ENCODE assay signal across 19 cellular contexts in the genomic region with DNA sequence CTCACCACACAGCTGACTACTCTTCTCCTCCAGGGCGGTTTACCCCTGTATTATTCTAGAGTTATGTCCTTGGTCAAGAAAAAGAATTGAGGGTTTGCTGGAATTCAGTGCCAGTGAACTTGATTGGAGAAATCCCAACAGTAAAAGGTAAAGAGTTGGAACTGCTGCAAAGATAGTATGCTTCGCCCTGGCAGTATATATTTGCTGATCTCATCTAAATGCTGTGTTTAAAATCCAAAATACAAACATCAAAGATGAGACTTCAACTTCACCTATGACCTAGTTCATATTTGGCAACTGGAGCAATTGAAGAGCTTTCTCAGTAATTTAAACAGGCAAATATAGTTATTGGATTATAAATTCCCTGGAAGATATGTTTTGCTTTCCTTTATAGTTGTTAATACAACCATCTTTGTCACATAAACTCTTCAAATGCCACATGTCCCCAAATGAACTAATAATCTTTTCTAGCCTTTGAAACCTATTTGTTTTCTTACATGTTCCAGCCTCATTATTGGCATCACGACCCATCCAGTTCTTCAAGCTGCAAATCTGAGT. TPM values are rescaled to one million over a fixed set of nuclear protein-coding genes. Genes with fewer than 3 reads are reported as not detected.
A peak's percentile ranks its signal among the peaks of the same experiment; 100 is the strongest.
DNase-seq lines count a peak whose midpoint lies in the region; ATAC-seq and TF ChIP-seq lines count a peak whose summit lies in the region.
"Had no signal": no experiment of that assay in that cellular context is flagged by ENCODE, and none has a peak within 500 bp of the region (broad histone marks: within the 10 kb centered on the region; RNA-seq: fewer than 3 reads in every experiment).

No MANE protein-coding gene starts in this region.

- intact Hi-C loops in Caco-2 (cut with micrococcal nuclease; ENCODE audit: unreplicated experiment) = no loop called here

- CTCF ChIA-PET in Caco-2 (lab: Charles Lee) = no interaction called here

- ATAC-seq in HG03280 (IDR thresholded peaks at IDR 0.05; ENCODE audit: unreplicated experiment) = no peak
- ATAC-seq: CD8-positive, alpha-beta T cell; GM12878; K562 had no signal

- no peak overlapping the region for H3K4me3 Mint-ChIP-seq in neural crest cell
- no peak overlapping the region for H3K4me3 Mint-ChIP-seq in Caco-2 (ENCODE audit: unreplicated experiment)
- H3K4me3 Mint-ChIP-seq: B cell; CD8-positive, alpha-beta T cell; H9 had no signal

- H3K27me3 ChIP-seq in Caco-2 (replicated peaks; ENCODE audit: control insufficient read depth, insufficient read depth, low read length) = no peaks in the 10 kb centered on the region

- H3K9me3 Mint-ChIP-seq in neural crest cell (no peaks in the 10 kb centered on the region), Caco-2 (ENCODE audit: unreplicated experiment) (no peaks in the 10 kb centered on the region)
- H3K9me3 Mint-ChIP-seq: CD8-positive, alpha-beta T cell; H9 had no signal

- no peak overlapping the region for H3K4me3 ChIP-seq in Caco-2 (ENCODE audit: low read depth, low read length)
- H3K4me3 ChIP-seq: BLaER1 treated with 17β-estradiol and CSF1 and Interleukin-3, amounts not matched to agents 10 nM and 100 nM; GM12878; K562 had no signal

- peak overlapping the region; percentile 39 for H3K27ac Mint-ChIP-seq in neural crest cell (ENCODE audit: unreplicated experiment)
- no peak overlapping the region for H3K27ac Mint-ChIP-seq in Caco-2 (ENCODE audit: unreplicated experiment)
- H3K27ac Mint-ChIP-seq: B cell; CD8-positive, alpha-beta T cell had no signal

- DNase-seq in NCI-H446 treated with DMSO at 0.1 percent for 48 hours (lab: John Stamatoyannopoulos, UW) (peak; percentile 46), NCI-H446 (lab: John Stamatoyannopoulos, UW) (no peak), NCI-H748 treated with DMSO at 0.1 percent for 48 hours (lab: John Stamatoyannopoulos, UW) (peak; percentile 25), neural crest cell (ENCODE audit: low read depth, low spot score) (no peak), Caco-2 (no peak), NCI-H1092 (lab: John Stamatoyannopoulos, UW) (no peak)
- DNase-seq: CD8-positive, alpha-beta T cell; DMS 273 treated with DMSO at 0.1 percent for 48 hours; DMS53; DND-41; EL; H9 had no signal

- TF ChIP-seq CTCF in neural crest cell (conservative IDR thresholded peaks at IDR 0.05) (no peak), Caco-2 (IDR thresholded peaks at IDR 0.05; ENCODE audit: insufficient read depth in 1 of 2, low read depth in 1 of 2, low read length in 1 of 2, severe bottlenecking in 1 of 2, unreplicated experiment in 1 of 2) (no peak)

- no TSS peak for BruUV-seq in Caco-2 (replicated peaks; lab: Mats Ljungman, UMichigan)

- H3K27me3 Mint-ChIP-seq in neural crest cell (ENCODE audit: low read depth) = peaks cover 4% of the 10 kb centered on the region
- no peaks in the 10 kb centered on the region for H3K27me3 Mint-ChIP-seq in Caco-2 (ENCODE audit: insufficient read depth, unreplicated experiment)

- no peaks in the 10 kb centered on the region for H3K36me3 ChIP-seq in Caco-2 (ENCODE audit: control insufficient read depth, insufficient read depth, low read length)
- H3K36me3 ChIP-seq: BLaER1 treated with 17β-estradiol and CSF1 and Interleukin-3, amounts not matched to agents 10 nM and 100 nM had no signal

- H3K4me1 Mint-ChIP-seq in neural crest cell (peaks cover 5% of the 10 kb centered on the region), Caco-2 (ENCODE audit: low read depth, unreplicated experiment) (no peaks in the 10 kb centered on the region)
- H3K4me1 Mint-ChIP-seq: B cell had no signal

- no peaks in the 10 kb centered on the region for H3K9me3 ChIP-seq in Caco-2
- H3K9me3 ChIP-seq: BLaER1 treated with 17β-estradiol and CSF1 and Interleukin-3, amounts not matched to agents 10 nM and 100 nM had no signal

- H3K36me3 Mint-ChIP-seq in neural crest cell (ENCODE audit: low read depth) (no peaks in the 10 kb centered on the region), Caco-2 (ENCODE audit: insufficient read depth, unreplicated experiment) (no peaks in the 10 kb centered on the region)
- H3K36me3 Mint-ChIP-seq: CD8-positive, alpha-beta T cell had no signal

- H3K4me1 ChIP-seq in Caco-2 = no peaks in the 10 kb centered on the region
- H3K4me1 ChIP-seq: BLaER1 treated with 17β-estradiol and CSF1 and Interleukin-3, amounts not matched to agents 10 nM and 100 nM had no signal

- POLR2A ChIA-PET in Caco-2 (lab: Charles Lee) = no interaction called here

RNA-seq across cellular contexts. Expression of a gene that starts 6.5 kb away (rescaled TPM):
- total RNA-seq in neural crest cell (3.5 and 3.8 TPM in 2 replicates), Caco-2 (2022) (0.07 and 0.09 TPM in 2 replicates)
- total RNA-seq: A673, G401 had no signal

Comparison
In these comparisons a context has a peak if more than half of its experiments do, and no peak if none do; other contexts are left out.
1. DNase-seq: peak in NCI-H446 treated with DMSO at 0.1 percent for 48 hours (single experiment) and NCI-H748 treated with DMSO at 0.1 percent for 48 hours (single experiment); none in NCI-H446 (0 of 2), neural crest cell (single experiment), Caco-2 (0 of 2) and NCI-H1092 (single experiment).